10 cellular contexts compared by ENCODE assay signal in the genomic region with DNA sequence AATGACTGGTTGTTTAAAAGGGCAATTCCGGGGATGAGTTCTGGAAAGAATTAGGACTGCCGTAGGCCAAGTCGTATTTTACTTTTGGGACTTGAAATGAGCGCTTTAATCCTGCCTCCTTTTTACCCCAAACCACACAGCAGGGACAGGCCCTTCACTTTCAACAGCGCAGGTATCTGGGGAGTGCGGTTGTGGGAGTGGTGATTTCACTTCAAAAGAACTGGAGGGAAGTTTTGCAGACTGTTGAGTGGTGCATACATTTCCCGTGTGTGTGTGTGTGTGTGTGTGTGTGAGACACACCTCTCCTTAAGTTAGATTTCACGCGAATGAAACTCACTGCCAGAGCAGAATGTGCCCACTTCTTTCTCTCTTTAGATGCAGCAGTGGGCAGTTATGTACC. TPM values are rescaled to one million over a fixed set of nuclear protein-coding genes. Genes with fewer than 3 reads are reported as not detected.
A peak's percentile ranks its signal among the peaks of the same experiment; 100 is the strongest.
DNase-seq lines count a peak whose midpoint lies in the region; ATAC-seq and TF ChIP-seq lines count a peak whose summit lies in the region.
"Had no signal": no experiment of that assay in that cellular context is flagged by ENCODE, and none has a peak within 500 bp of the region (broad histone marks: within the 10 kb centered on the region; RNA-seq: fewer than 3 reads in every experiment).

No MANE protein-coding gene starts in this region.

- no peaks in the 10 kb centered on the region for H3K9me3 ChIP-seq in neural cell (ENCODE audit: low read length)

- no peaks in the 10 kb centered on the region for H3K79me2 ChIP-seq in neural cell (replicated peaks; ENCODE audit: insufficient read depth, low read length)

- POLR2A ChIA-PET in AG04449 (lab: Yijun Ruan, JAX): no interaction called here

- TF ChIP-seq RAD21 in neural cell (conservative IDR thresholded peaks at IDR 0.05): no peak

- peak overlapping the region; percentile 48 for H3K9ac ChIP-seq in neural cell (ENCODE audit: low read length)

- no peak for DNase-seq in AG04449 (ENCODE audit: low read depth, low spot score)
- peak; percentile 31 for DNase-seq in HT-29 (ENCODE audit: low spot score)
- DNase-seq in choroid plexus epithelial cell (ENCODE audit: low read depth): peak; percentile 5
- no peak for DNase-seq in NCI-H510A (lab: John Stamatoyannopoulos, UW)
- no peak for DNase-seq in DMS 273 (lab: John Stamatoyannopoulos, UW; ENCODE audit: unreplicated experiment)
- DNase-seq: naive B cell, T-cell had no signal

- peak overlapping the region; percentile 70 for H3K4me3 ChIP-seq in AG04449 (ENCODE audit: low read depth, low read length)
- H3K4me3 ChIP-seq in choroid plexus epithelial cell (ENCODE audit: low read depth, low read length): no peak overlapping the region
- peak overlapping the region; percentile 74 for H3K4me3 ChIP-seq in neural cell (ENCODE audit: low read length)

- H2AFZ ChIP-seq in neural cell (ENCODE audit: low read depth, low read length): no peak overlapping the region

- H3K36me3 ChIP-seq in neural cell (ENCODE audit: insufficient read depth, low read length): no peaks in the 10 kb centered on the region

- no peak overlapping the region for H3K27ac ChIP-seq in neural cell (ENCODE audit: low read length)

- CTCF ChIA-PET in AG04449 (lab: Yijun Ruan, JAX): interaction anchor here (1.1 to 1.3 kb wide), 2 partner anchors 208 to 312 kb away, joined by 3 read pairs; no protein-coding TSS in a partner anchor

- no peak overlapping the region for H3K4me2 ChIP-seq in neural cell (ENCODE audit: low read length)

- TF ChIP-seq EP300 in neural cell (conservative IDR thresholded peaks at IDR 0.05; ENCODE audit: poor library complexity, severe bottlenecking): no peak

- ATAC-seq in HG03354 (IDR thresholded peaks at IDR 0.05; ENCODE audit: poor library complexity, severe bottlenecking, unreplicated experiment): no peak
- no peak for ATAC-seq in HG03432 (IDR thresholded peaks at IDR 0.05; ENCODE audit: unreplicated experiment)
- ATAC-seq: T-cell had no signal

- TF ChIP-seq CTCF in AG04449 (IDR thresholded peaks at IDR 0.05; ENCODE audit: insufficient read depth, low read length, missing control alignments) (no peak), choroid plexus epithelial cell (conservative IDR thresholded peaks at IDR 0.05; ENCODE audit: low read depth, low read length) (no peak), neural cell (IDR thresholded peaks at IDR 0.05; ENCODE audit: poor library complexity, severe bottlenecking) (no peak)

- H3K9me2 ChIP-seq in neural cell (ENCODE audit: insufficient read depth, low read length): no peaks in the 10 kb centered on the region

- H4K20me1 ChIP-seq in neural cell (ENCODE audit: insufficient read depth): no peaks in the 10 kb centered on the region

- H3K27me3 ChIP-seq in neural cell (ENCODE audit: insufficient read depth, low read depth, low read length): peaks cover 22% of the 10 kb centered on the region

- no peaks in the 10 kb centered on the region for H3F3A ChIP-seq in neural cell (ENCODE audit: insufficient read depth, low read length, poor library complexity, severe bottlenecking)

TF ChIP-seq in neural cell, 6 proteins besides CTCF, POLR2A, EP300 and RAD21:
- TF ChIP-seq EZH2 (IDR thresholded peaks at IDR 0.05; ENCODE audit: borderline replicate concordance, insufficient read depth, low read length, poor library complexity, severe bottlenecking) (no peak), SMC3 (conservative IDR thresholded peaks at IDR 0.05; ENCODE audit: poor library complexity) (no peak), TAF1 (IDR thresholded peaks at IDR 0.05; ENCODE audit: low read depth) (no peak), POLR2AphosphoS5 (IDR thresholded peaks at IDR 0.05) (no peak), MXI1 (conservative IDR thresholded peaks at IDR 0.05; ENCODE audit: poor library complexity, severe bottlenecking) (no peak)
- TF ChIP-seq, protein P1, sequence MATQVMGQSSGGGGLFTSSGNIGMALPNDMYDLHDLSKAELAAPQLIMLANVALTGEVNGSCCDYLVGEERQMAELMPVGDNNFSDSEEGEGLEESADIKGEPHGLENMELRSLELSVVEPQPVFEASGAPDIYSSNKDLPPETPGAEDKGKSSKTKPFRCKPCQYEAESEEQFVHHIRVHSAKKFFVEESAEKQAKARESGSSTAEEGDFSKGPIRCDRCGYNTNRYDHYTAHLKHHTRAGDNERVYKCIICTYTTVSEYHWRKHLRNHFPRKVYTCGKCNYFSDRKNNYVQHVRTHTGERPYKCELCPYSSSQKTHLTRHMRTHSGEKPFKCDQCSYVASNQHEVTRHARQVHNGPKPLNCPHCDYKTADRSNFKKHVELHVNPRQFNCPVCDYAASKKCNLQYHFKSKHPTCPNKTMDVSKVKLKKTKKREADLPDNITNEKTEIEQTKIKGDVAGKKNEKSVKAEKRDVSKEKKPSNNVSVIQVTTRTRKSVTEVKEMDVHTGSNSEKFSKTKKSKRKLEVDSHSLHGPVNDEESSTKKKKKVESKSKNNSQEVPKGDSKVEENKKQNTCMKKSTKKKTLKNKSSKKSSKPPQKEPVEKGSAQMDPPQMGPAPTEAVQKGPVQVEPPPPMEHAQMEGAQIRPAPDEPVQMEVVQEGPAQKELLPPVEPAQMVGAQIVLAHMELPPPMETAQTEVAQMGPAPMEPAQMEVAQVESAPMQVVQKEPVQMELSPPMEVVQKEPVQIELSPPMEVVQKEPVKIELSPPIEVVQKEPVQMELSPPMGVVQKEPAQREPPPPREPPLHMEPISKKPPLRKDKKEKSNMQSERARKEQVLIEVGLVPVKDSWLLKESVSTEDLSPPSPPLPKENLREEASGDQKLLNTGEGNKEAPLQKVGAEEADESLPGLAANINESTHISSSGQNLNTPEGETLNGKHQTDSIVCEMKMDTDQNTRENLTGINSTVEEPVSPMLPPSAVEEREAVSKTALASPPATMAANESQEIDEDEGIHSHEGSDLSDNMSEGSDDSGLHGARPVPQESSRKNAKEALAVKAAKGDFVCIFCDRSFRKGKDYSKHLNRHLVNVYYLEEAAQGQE (IDR thresholded peaks at IDR 0.05; ENCODE audit: borderline replicate concordance): no peak

RNA-seq across cellular contexts. Expression of a gene that starts 2.8 kb away (rescaled TPM):
- total RNA-seq in HT-29 (2014; rRNA removed; shearing (Covaris generic)): 5.3 and 6.3 TPM in 2 replicates
- 1.1 and 1.9 TPM in 2 replicates for polyA plus RNA-seq in neural cell
- polyA minus RNA-seq in neural cell: 6.1 and 9.4 TPM in 2 replicates

Comparison
In these comparisons a context has a peak if more than half of its experiments do, and no peak if none do; other contexts are left out.
1. DNase-seq: peak in HT-29 (single experiment) and choroid plexus epithelial cell (single experiment); none in AG04449 (single experiment), NCI-H510A (single experiment) and DMS 273 (single experiment).